In the genomic region with DNA sequence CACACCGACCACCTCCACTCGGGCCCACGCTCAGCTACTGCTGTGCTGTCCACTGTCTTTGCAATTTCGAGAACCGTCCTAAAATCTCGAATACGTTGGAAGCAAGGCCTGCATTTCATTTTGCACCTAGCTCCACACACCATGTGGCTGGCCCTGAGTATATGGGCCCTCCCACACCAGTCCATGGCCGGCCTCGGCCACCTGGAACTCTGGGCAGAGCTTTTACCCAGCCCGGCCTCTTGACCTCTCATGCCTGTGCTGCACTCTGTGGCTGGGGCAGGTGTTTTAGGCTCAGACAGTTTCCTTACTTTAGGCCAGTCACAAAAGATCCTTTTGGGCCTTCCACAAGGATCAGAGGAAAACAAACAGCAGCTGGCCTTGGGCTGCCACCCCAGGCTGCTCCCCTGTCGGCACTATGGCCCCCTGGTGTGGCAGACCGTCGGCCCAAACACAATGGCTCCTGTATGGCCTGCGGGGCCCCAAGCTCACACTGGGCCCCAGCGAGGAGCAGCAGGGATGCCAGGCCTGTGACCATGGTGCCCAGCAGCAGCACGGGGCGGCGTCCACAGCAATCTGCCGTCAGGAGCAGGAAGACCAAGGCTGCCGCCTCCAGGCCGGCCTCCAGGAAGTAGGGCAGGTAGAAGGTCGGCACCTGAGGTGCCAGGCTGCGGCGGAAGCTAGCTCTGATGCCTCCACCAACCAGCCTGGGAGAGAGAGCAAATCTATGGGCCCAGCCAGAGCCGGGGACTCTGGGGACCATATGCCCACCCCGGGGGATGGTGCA, we compare ENCODE assay signal across 15 cellular contexts. TPM values are rescaled to one million over a fixed set of nuclear protein-coding genes. Genes with fewer than 3 reads are reported as not detected.
A peak's percentile ranks its signal among the peaks of the same experiment; 100 is the strongest.
DNase-seq lines count a peak whose midpoint lies in the region; ATAC-seq and TF ChIP-seq lines count a peak whose summit lies in the region.
"Had no signal": no experiment of that assay in that cellular context is flagged by ENCODE, and none has a peak within 500 bp of the region (broad histone marks: within the 10 kb centered on the region; RNA-seq: fewer than 3 reads in every experiment).

No MANE protein-coding gene starts in this region.

- no peak overlapping the region for H2BK5ac ChIP-seq in mesenchymal stem cell (ENCODE audit: low read depth, low read length, poor library complexity, severe bottlenecking)

- H2BK120ac ChIP-seq in mesenchymal stem cell (ENCODE audit: low read depth, low read length), result no peak overlapping the region

- H3K9me3 ChIP-seq in right cardiac atrium (ENCODE audit: control insufficient read depth, low read length) (no peaks in the 10 kb centered on the region), RWPE2 (ENCODE audit: severe bottlenecking) (no peaks in the 10 kb centered on the region), mesenchymal stem cell (ENCODE audit: control insufficient read depth, low read length) (peaks cover 3% of the 10 kb centered on the region), stomach (peaks cover 0 to 5% (median 2%) of the 10 kb centered on the region in 4 donors), SK-N-SH (no peaks in the 10 kb centered on the region)

- TF ChIP-seq EP300 in stomach (IDR thresholded peaks at IDR 0.05), result no peak
- TF ChIP-seq EP300 in SK-N-SH (IDR thresholded peaks at IDR 0.05; ENCODE audit: borderline replicate concordance in 1 of 2, low read depth in 1 of 2, low read length in 1 of 2), result no peak

- H3K79me1 ChIP-seq in mesenchymal stem cell (replicated peaks; ENCODE audit: low read length, poor library complexity, severe bottlenecking), result no peaks in the 10 kb centered on the region

- no peak for TF ChIP-seq POLR2A in stomach (IDR thresholded peaks at IDR 0.05)

- no peak overlapping the region for H4K8ac ChIP-seq in mesenchymal stem cell (ENCODE audit: low read length)

- H3K4me3 ChIP-seq in right cardiac atrium (ENCODE audit: low read length), result no peak overlapping the region
- no peak overlapping the region for H3K4me3 ChIP-seq in RWPE2 (ENCODE audit: severe bottlenecking)
- H3K4me3 ChIP-seq in mesenchymal stem cell (ENCODE audit: insufficient read depth in 1 of 2, low read depth in 1 of 2, low read length in 2 of 2), result peak overlapping the region in 1 of 2 experiments; percentile 26
- no peak overlapping the region for H3K4me3 ChIP-seq in stomach
- no peak overlapping the region for H3K4me3 ChIP-seq in SK-N-SH (ENCODE audit: low read depth in 2 of 2, low read length in 1 of 2)

- H4K20me1 ChIP-seq in SK-N-SH (ENCODE audit: insufficient read depth), result no peaks in the 10 kb centered on the region

- H3K18ac ChIP-seq in mesenchymal stem cell (ENCODE audit: low read depth in 1 of 2, low read length in 2 of 2), result no peak overlapping the region

- H2BK15ac ChIP-seq in mesenchymal stem cell (ENCODE audit: low read depth, poor library complexity, severe bottlenecking), result no peak overlapping the region

- H3K9me2 ChIP-seq in SK-N-SH, result no peaks in the 10 kb centered on the region

- CTCF ChIA-PET in SK-N-SH (lab: Yijun Ruan, JAX), result no interaction called here

- H2AK5ac ChIP-seq in mesenchymal stem cell (ENCODE audit: low read length, severe bottlenecking), result no peak overlapping the region

- H3K79me2 ChIP-seq in SK-N-SH (ENCODE audit: insufficient read depth), result no peaks in the 10 kb centered on the region

- intact Hi-C loops in right cardiac atrium (cut with DNase I), result no loop called here
- intact Hi-C loops in left ventricle myocardium superior (cut with micrococcal nuclease), result no loop called here
- intact Hi-C loops in stomach (cut with DNase I; ENCODE audit: low total_unique reads), result no loop called here

- TF ChIP-seq CTCF in RWPE2 (IDR thresholded peaks at IDR 0.05; ENCODE audit: poor library complexity, severe bottlenecking), result no peak
- TF ChIP-seq CTCF in stomach (IDR thresholded peaks at IDR 0.05), result no peak
- no peak for TF ChIP-seq CTCF in SK-N-SH (IDR thresholded peaks at IDR 0.05)

- in situ Hi-C loops in ACHN (cut with HindIII; ENCODE audit: low pct_ligation_motif_present, low pct_unique_long_range_greater_than_20kb, low sequenced_read_pairs), result no loop called here

- H3K36me3 ChIP-seq in RWPE2 (ENCODE audit: low read depth) (no peaks in the 10 kb centered on the region), mesenchymal stem cell (ENCODE audit: control insufficient read depth in 1 of 2, insufficient read depth in 2 of 2, low read depth in 1 of 2, low read length in 2 of 2) (peaks cover 0 to 7% of the 10 kb centered on the region in 2 experiments), stomach (no peaks in the 10 kb centered on the region), SK-N-SH (replicated peaks in 1 of 2; ENCODE audit: control insufficient read depth in 1 of 2, insufficient read depth in 2 of 2, low read length in 1 of 2) (no peaks in the 10 kb centered on the region)

- no peaks in the 10 kb centered on the region for H3K4me1 ChIP-seq in right cardiac atrium (ENCODE audit: control insufficient read depth, insufficient read depth, low read length)
- H3K4me1 ChIP-seq in RWPE2 (ENCODE audit: insufficient read depth, poor library complexity, severe bottlenecking), result no peaks in the 10 kb centered on the region
- peaks cover 17% of the 10 kb centered on the region for H3K4me1 ChIP-seq in mesenchymal stem cell (ENCODE audit: control insufficient read depth, insufficient read depth, low read depth, low read length)
- H3K4me1 ChIP-seq in stomach, result peaks cover 11 to 31% (median 26%) of the 10 kb centered on the region in 4 donors
- peaks cover 0 to 4% of the 10 kb centered on the region in 2 experiments; a peak in 1 of 4 replicates for H3K4me1 ChIP-seq in SK-N-SH (ENCODE audit: control insufficient read depth in 1 of 2, insufficient read depth in 2 of 2, low read depth in 1 of 2, low read length in 1 of 2)

- no peak overlapping the region for H3K9ac ChIP-seq in mesenchymal stem cell (ENCODE audit: low read length)
- H3K9ac ChIP-seq in SK-N-SH, result no peak overlapping the region

- WGBS in right cardiac atrium, result 82% methylated on average over 26 of the region's 26 CpGs
- WGBS in mesenchymal stem cell, result 91% methylated on average over 26 of the region's 26 CpGs
- WGBS in stomach, 5 donors, result 78 to 86% (median 81%) methylated on average over 9 to 26 of the region's 26 CpGs
- 85% methylated on average over 13 of the region's 26 CpGs for WGBS in SK-N-SH (ENCODE audit: low lambda C conversion rate)

- H3F3A ChIP-seq in SK-N-SH (replicated peaks; ENCODE audit: insufficient read depth), result peaks cover 6% of the 10 kb centered on the region

- no peak for ATAC-seq in right cardiac atrium
- no peak for ATAC-seq in left ventricle myocardium superior
- no peak for ATAC-seq in RWPE2 (ENCODE audit: low read depth)
- ATAC-seq: HCT116 had no signal

- TF ChIP-seq RAD21 in SK-N-SH (IDR thresholded peaks at IDR 0.05; ENCODE audit: low read length), result no peak

- no peak overlapping the region for H3K27ac ChIP-seq in right cardiac atrium (ENCODE audit: low read length)
- no peak overlapping the region for H3K27ac ChIP-seq in RWPE2 (ENCODE audit: poor library complexity, severe bottlenecking)
- H3K27ac ChIP-seq in mesenchymal stem cell (ENCODE audit: low read length, poor library complexity, severe bottlenecking), result no peak overlapping the region
- H3K27ac ChIP-seq in stomach, result peak overlapping the region in 2 of 5 donors; percentile 19 to 46
- H3K27ac ChIP-seq in SK-N-SH (ENCODE audit: low read depth in 2 of 2, low read length in 1 of 2), result no peak overlapping the region

- no peak overlapping the region for H3K4ac ChIP-seq in mesenchymal stem cell (ENCODE audit: low read depth in 1 of 2, low read length in 2 of 2)

- peak overlapping the region; percentile 60 for H4K91ac ChIP-seq in mesenchymal stem cell (ENCODE audit: low read length)

- no peak overlapping the region for H3K4me2 ChIP-seq in mesenchymal stem cell (ENCODE audit: low read length, poor library complexity, severe bottlenecking)
- H3K4me2 ChIP-seq in SK-N-SH, result no peak overlapping the region

- no peak overlapping the region for H3K23ac ChIP-seq in mesenchymal stem cell (ENCODE audit: low read length in 2 of 2)

- no peaks in the 10 kb centered on the region for H3K27me3 ChIP-seq in right cardiac atrium (ENCODE audit: control insufficient read depth, insufficient read depth)
- H3K27me3 ChIP-seq in RWPE2 (ENCODE audit: insufficient read depth, poor library complexity, severe bottlenecking), result peaks cover 24% of the 10 kb centered on the region
- H3K27me3 ChIP-seq in mesenchymal stem cell (ENCODE audit: control insufficient read depth in 1 of 2, insufficient read depth in 1 of 2, low read length in 2 of 2), result peaks cover 39 to 65% of the 10 kb centered on the region in 2 experiments
- H3K27me3 ChIP-seq in stomach, result peaks cover 6 to 82% (median 45%) of the 10 kb centered on the region in 3 donors
- H3K27me3 ChIP-seq in SK-N-SH (ENCODE audit: insufficient read depth), result peaks cover 23% of the 10 kb centered on the region

- H2BK12ac ChIP-seq in mesenchymal stem cell (ENCODE audit: low read length in 2 of 2), result peak overlapping the region in 1 of 2 experiments; percentile 6

- H3K14ac ChIP-seq in mesenchymal stem cell (ENCODE audit: low read length in 2 of 2), result no peak overlapping the region

- H2AFZ ChIP-seq in mesenchymal stem cell (ENCODE audit: low read depth, low read length) (no peak overlapping the region), SK-N-SH (ENCODE audit: low read depth) (no peak overlapping the region)

- DNase-seq in right cardiac atrium (peak in 2 of 3 donors; percentile 43 to 53), left ventricle myocardium superior (no peak), RWPE2 (ENCODE audit: low spot score) (peak; percentile 66), mesenchymal stem cell (no peak), stomach (peak; percentile 52), SK-N-SH (no peak), mesenteric fat pad (ENCODE audit: low spot score) (no peak), ACHN (no peak)
- DNase-seq: CD8-positive, alpha-beta memory T cell; NCI-H1092; NCI-H1694 treated with DMSO at 0.1 percent for 48 hours had no signal

- POLR2A ChIA-PET in SK-N-SH (lab: Yijun Ruan, JAX), result interaction anchor here (0.5 kb wide), 1 partner anchor 20 kb away, joined by 3 read pairs; a partner anchor contains a TSS

RNA-seq across cellular contexts. Expression of a gene that starts 2.5 kb away (rescaled TPM):
- total RNA-seq in right cardiac atrium (under 1 TPM in 2 of 4 donors, not detected in 2; 0.12 to 0.69 TPM), left ventricle myocardium superior (not detected), stomach (1 to 10 TPM in 1 of 5 donors, not detected in 4; 2.7 TPM), mesenteric fat pad (0.35 TPM)
- polyA plus RNA-seq in right cardiac atrium (0.05 TPM), stomach (1 to 10 TPM; 1.4 to 6.4 (median 3.0) TPM), SK-N-SH (2012; rRNA removed) (0.07 and 0.16 TPM in 2 replicates)
- 0.99 TPM for polyA plus RNA-seq in mesenchymal stem cell (2013, experiment 1 of 2)
- 1.00 TPM for polyA plus RNA-seq in mesenchymal stem cell (2013, experiment 2 of 2)
- 0.04 TPM in 1 of 2 replicates, not detected in the other for polyA plus RNA-seq in SK-N-SH (2012; cell fraction: cytosol; rRNA removed)
- 1.5 and 2.3 TPM in 2 replicates for polyA plus RNA-seq in SK-N-SH (2012; cell fraction: nucleus; rRNA removed)
- total RNA-seq: CD8-positive, alpha-beta memory T cell; Daoy; HT1080; NCI-H460 had no signal
- polyA plus RNA-seq: CD8-positive, alpha-beta memory T cell had no signal

RNA-seq across cellular contexts. Expression of a gene that starts 19.7 kb away (rescaled TPM):
- total RNA-seq in right cardiac atrium, result 1 to 10 TPM; 6.6 to 9.0 (median 8.0) TPM
- 1.6 TPM for polyA plus RNA-seq in right cardiac atrium
- 8.1 TPM for total RNA-seq in left ventricle myocardium superior
- polyA plus RNA-seq in mesenchymal stem cell (2013, experiment 1 of 2), result 3.8 TPM
- polyA plus RNA-seq in mesenchymal stem cell (2013, experiment 2 of 2), result 4.3 TPM
- 10 to 100 TPM in 1 of 5 donors, 1 to 10 TPM in 4; 4.1 to 11.7 (median 4.9) TPM for total RNA-seq in stomach
- polyA plus RNA-seq in stomach, result 1 to 10 TPM; 1.2 to 7.2 (median 1.5) TPM
- polyA plus RNA-seq in SK-N-SH (2012; rRNA removed), result 6.2 and 10.8 TPM in 2 replicates
- 3.4 and 4.1 TPM in 2 replicates for polyA plus RNA-seq in SK-N-SH (2012; cell fraction: cytosol; rRNA removed)
- polyA plus RNA-seq in SK-N-SH (2012; cell fraction: nucleus; rRNA removed), result 8.1 and 10.9 TPM in 2 replicates
- total RNA-seq in mesenteric fat pad, result 11.7 TPM

RNA-seq across cellular contexts. Expression of a gene that starts 26.3 kb away (rescaled TPM):
- total RNA-seq in right cardiac atrium, result under 1 TPM; 0.09 to 0.14 (median 0.13) TPM
- 0.05 TPM for polyA plus RNA-seq in right cardiac atrium
- not detected for total RNA-seq in left ventricle myocardium superior
- polyA plus RNA-seq in mesenchymal stem cell (2013, experiment 1 of 2), result 0.43 TPM
- 0.37 TPM for polyA plus RNA-seq in mesenchymal stem cell (2013, experiment 2 of 2)
- total RNA-seq in stomach, result not detected
- under 1 TPM in 2 of 3 donors, not detected in 1; 0.20 to 0.31 TPM for polyA plus RNA-seq in stomach
- 0.03 and 0.08 TPM in 2 replicates for polyA plus RNA-seq in SK-N-SH (2012; rRNA removed)
- polyA plus RNA-seq in SK-N-SH (2012; cell fraction: cytosol; rRNA removed), result 0.03 and 0.04 TPM in 2 replicates
- polyA plus RNA-seq in SK-N-SH (2012; cell fraction: nucleus; rRNA removed), result 0.07 and 0.23 TPM in 2 replicates
- not detected for total RNA-seq in mesenteric fat pad
- total RNA-seq: CD8-positive, alpha-beta memory T cell; Daoy; HT1080 had no signal
- polyA plus RNA-seq: CD8-positive, alpha-beta memory T cell had no signal

Comparison
In these comparisons a context has a peak if more than half of its experiments do, and no peak if none do; other contexts are left out.
1. DNase-seq: peak in right cardiac atrium (2 of 3), RWPE2 (single experiment) and stomach (single experiment); none in left ventricle myocardium superior (single experiment), mesenchymal stem cell (single experiment), SK-N-SH (single experiment), mesenteric fat pad (single experiment) and ACHN (single experiment).